ENCODE assay signal across 23 cellular contexts in the genomic region with DNA sequence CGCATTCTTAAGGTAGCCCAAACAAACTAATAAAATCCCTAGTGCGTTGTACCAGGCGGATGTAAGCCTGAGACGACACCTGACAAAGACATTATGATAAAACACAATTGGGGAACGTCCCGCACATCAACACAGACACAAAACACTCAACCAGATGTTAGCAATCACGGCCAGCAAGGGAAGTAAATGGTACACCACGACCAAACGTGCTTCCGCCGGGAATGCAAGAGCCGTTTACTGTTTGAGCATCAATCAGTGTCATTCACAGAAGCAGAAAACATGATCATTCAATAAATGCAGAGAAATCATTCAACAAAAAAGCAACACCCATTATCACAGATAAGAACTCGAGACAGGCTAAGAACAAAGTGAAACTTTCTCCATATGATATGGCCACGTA. TPM values are rescaled to one million over a fixed set of nuclear protein-coding genes. Genes with fewer than 3 reads are reported as not detected.
DNase-seq lines count a peak whose midpoint lies in the region; ATAC-seq and TF ChIP-seq lines count a peak whose summit lies in the region.
"Had no signal": no experiment of that assay in that cellular context is flagged by ENCODE, and none has a peak within 500 bp of the region (broad histone marks: within the 10 kb centered on the region; RNA-seq: fewer than 3 reads in every experiment).

No MANE protein-coding gene starts in this region.

- no peaks in the 10 kb centered on the region for H3K27me3 Mint-ChIP-seq in Caco-2 (ENCODE audit: insufficient read depth, unreplicated experiment)

- H3K4ac ChIP-seq in trophoblast cell (ENCODE audit: low read depth, low read length): no peak overlapping the region

- H3K4me1 ChIP-seq in Caco-2 (peaks cover 58% of the 10 kb centered on the region), Loucy (ENCODE audit: insufficient read depth, low read length, poor library complexity, severe bottlenecking) (peaks cover 6% of the 10 kb centered on the region), heart right ventricle (peaks cover 27 to 79% (median 53%) of the 10 kb centered on the region in 9 donors), trophoblast cell (ENCODE audit: control insufficient read depth in 1 of 2, insufficient read depth in 2 of 2, low read length in 2 of 2) (peaks cover 34 to 56% of the 10 kb centered on the region in 2 experiments), uterus (peaks cover 0 to 4% of the 10 kb centered on the region in 2 donors)
- H3K4me1 ChIP-seq: ascending aorta, foreskin keratinocyte had no signal

- no peak overlapping the region for H3K23ac ChIP-seq in trophoblast cell (ENCODE audit: low read length)

- H3K14ac ChIP-seq in trophoblast cell (ENCODE audit: low read length): no peak overlapping the region

- H2AK5ac ChIP-seq in trophoblast cell (ENCODE audit: low read length): peak overlapping the region; percentile 24

- peaks cover 11% of the 10 kb centered on the region for H3K36me3 Mint-ChIP-seq in Caco-2 (ENCODE audit: insufficient read depth, unreplicated experiment)
- H3K36me3 Mint-ChIP-seq: activated CD4-positive, alpha-beta memory T cell treated with anti-CD3 and anti-CD28 coated beads for 36 hours; activated naive CD8-positive, alpha-beta T cell had no signal

- H2AFZ ChIP-seq in Loucy (ENCODE audit: low read length): no peak overlapping the region; the same call in 1 of the 2 replicates
- H2AFZ ChIP-seq in trophoblast cell (ENCODE audit: insufficient read depth, low read length, poor library complexity): no peak overlapping the region

- no peaks in the 10 kb centered on the region for H3F3A ChIP-seq in Loucy (ENCODE audit: low read depth)

- in situ Hi-C loops in G401 (cut with HindIII; ENCODE audit: low sequenced_read_pairs): no loop called here

- H3K4me3 ChIP-seq in Caco-2 (ENCODE audit: low read depth, low read length): no peak overlapping the region
- H3K4me3 ChIP-seq in Loucy (ENCODE audit: low read length, poor library complexity, severe bottlenecking): no peak overlapping the region
- no peak overlapping the region for H3K4me3 ChIP-seq in heart right ventricle
- H3K4me3 ChIP-seq in trophoblast cell (ENCODE audit: low read depth, low read length): no peak overlapping the region
- no peak overlapping the region for H3K4me3 ChIP-seq in uterus
- H3K4me3 ChIP-seq: ascending aorta, SJSA1, spleen had no signal

- H3K9me3 ChIP-seq in Caco-2: no peaks in the 10 kb centered on the region
- H3K9me3 ChIP-seq in Loucy (ENCODE audit: insufficient read depth, low read depth, low read length): no peaks in the 10 kb centered on the region
- no peaks in the 10 kb centered on the region for H3K9me3 ChIP-seq in heart right ventricle
- peaks cover under 1% of the 10 kb centered on the region for H3K9me3 ChIP-seq in trophoblast cell (ENCODE audit: insufficient read depth, low read depth, low read length)
- no peaks in the 10 kb centered on the region for H3K9me3 ChIP-seq in uterus
- H3K9me3 ChIP-seq: ascending aorta, SJSA1, spleen had no signal

- H3K4me2 ChIP-seq in Loucy (ENCODE audit: low read depth, low read length, poor library complexity, severe bottlenecking): peak overlapping the region; percentile 33
- no peak overlapping the region for H3K4me2 ChIP-seq in trophoblast cell (ENCODE audit: low read length)

- H3K36me3 ChIP-seq in Caco-2 (ENCODE audit: control insufficient read depth, insufficient read depth, low read length) (no peaks in the 10 kb centered on the region), Loucy (ENCODE audit: insufficient read depth, low read length) (no peaks in the 10 kb centered on the region), heart right ventricle (no peaks in the 10 kb centered on the region), trophoblast cell (ENCODE audit: control insufficient read depth in 1 of 2, insufficient read depth in 2 of 2, low read length in 2 of 2) (no peaks in the 10 kb centered on the region), uterus (no peaks in the 10 kb centered on the region)
- H3K36me3 ChIP-seq: ascending aorta, SJSA1, spleen had no signal

- peak in 1 of 2 experiments; percentile 33 for DNase-seq in Caco-2
- DNase-seq in heart right ventricle: peak in 1 of 2 donors; percentile 2
- DNase-seq in trophoblast cell: no peak
- DNase-seq in uterus: no peak
- DNase-seq in G401 (ENCODE audit: low spot score): no peak
- DNase-seq: activated CD4-positive, alpha-beta memory T cell treated with anti-CD3 and anti-CD28 coated beads for 36 hours; activated CD8-positive, alpha-beta memory T cell treated with anti-CD3 and anti-CD28 coated beads, Interleukin-2, amount 50 U/mL, for 4 hours; caudate nucleus; EL; foreskin keratinocyte; hippocampal formation; immature natural killer cell; NCI-H1105 treated with DMSO at 0.1 percent for 48 hours; NCI-H2029; NCI-H226; spleen; T-helper 1 cell had no signal

- no peak overlapping the region for H4K91ac ChIP-seq in trophoblast cell (ENCODE audit: low read depth, low read length)

- no peaks in the 10 kb centered on the region for H3K9me2 ChIP-seq in Loucy (replicated peaks; ENCODE audit: low read depth, low read length)

- no peaks in the 10 kb centered on the region for H4K20me1 ChIP-seq in Loucy (ENCODE audit: insufficient read depth, low read length, poor library complexity, severe bottlenecking)

- H3K27ac ChIP-seq in heart right ventricle (peak overlapping the region in 8 of 10 donors; percentile 80 to 93 (median 88)), trophoblast cell (ENCODE audit: low read depth, low read length) (no peak overlapping the region), uterus (no peak overlapping the region)
- H3K27ac ChIP-seq: ascending aorta, foreskin keratinocyte, SJSA1 had no signal

- no peaks in the 10 kb centered on the region for H3K79me2 ChIP-seq in Loucy (ENCODE audit: insufficient read depth, low read length)
- no peaks in the 10 kb centered on the region for H3K79me2 ChIP-seq in trophoblast cell (ENCODE audit: control insufficient read depth, insufficient read depth, low read length, poor library complexity)

- no TSS peak for BruUV-seq in Caco-2 (replicated peaks; lab: Mats Ljungman, UMichigan)

- no peak overlapping the region for H2BK5ac ChIP-seq in trophoblast cell (ENCODE audit: low read depth, low read length, poor library complexity)

- H2BK12ac ChIP-seq in trophoblast cell (ENCODE audit: low read length): peak overlapping the region; percentile 48

- intact Hi-C loops in Caco-2 (cut with micrococcal nuclease; ENCODE audit: unreplicated experiment): loop anchor here (5.0 kb wide), 1 partner anchor 38 kb away; no protein-coding TSS in a partner anchor
- intact Hi-C loops in heart right ventricle (cut with DNase I): loop anchor here in 5 of 10 donors (5.0 to 10.0 kb wide), 4 partner anchors 38 to 53 kb away; no protein-coding TSS in a partner anchor
- intact Hi-C loops in uterus (cut with DNase I; ENCODE audit: low total_unique reads): no loop called here

- no peak for TF ChIP-seq POLR2A in uterus (IDR thresholded peaks at IDR 0.05)

- H3K79me1 ChIP-seq in trophoblast cell (ENCODE audit: low read length): peaks cover 41% of the 10 kb centered on the region

- no peak overlapping the region for H3K18ac ChIP-seq in trophoblast cell (ENCODE audit: low read length)

- H3K4me3 Mint-ChIP-seq in Caco-2 (ENCODE audit: unreplicated experiment): peak overlapping the region; percentile 62
- H3K4me3 Mint-ChIP-seq: activated CD4-positive, alpha-beta memory T cell treated with anti-CD3 and anti-CD28 coated beads for 36 hours; activated naive CD8-positive, alpha-beta T cell; immature natural killer cell had no signal

- peaks cover 59% of the 10 kb centered on the region for H3K4me1 Mint-ChIP-seq in Caco-2 (ENCODE audit: low read depth, unreplicated experiment)

- H3K27ac Mint-ChIP-seq in Caco-2 (ENCODE audit: unreplicated experiment): peak overlapping the region; percentile 99
- H3K27ac Mint-ChIP-seq: activated CD4-positive, alpha-beta memory T cell treated with anti-CD3 and anti-CD28 coated beads for 36 hours; immature natural killer cell had no signal

- CTCF ChIA-PET in Caco-2 (lab: Charles Lee): no interaction called here

- no peak overlapping the region for H2BK120ac ChIP-seq in trophoblast cell (ENCODE audit: insufficient read depth, low read length, poor library complexity)

- no peaks in the 10 kb centered on the region for H3K9me3 Mint-ChIP-seq in Caco-2 (ENCODE audit: unreplicated experiment)
- H3K9me3 Mint-ChIP-seq: activated CD4-positive, alpha-beta memory T cell treated with anti-CD3 and anti-CD28 coated beads for 36 hours; immature natural killer cell had no signal

- H3K27me3 ChIP-seq in Caco-2 (replicated peaks; ENCODE audit: control insufficient read depth, insufficient read depth, low read length) (no peaks in the 10 kb centered on the region), Loucy (ENCODE audit: insufficient read depth, low read length, poor library complexity, severe bottlenecking) (no peaks in the 10 kb centered on the region), heart right ventricle (no peaks in the 10 kb centered on the region), trophoblast cell (ENCODE audit: insufficient read depth, low read length) (no peaks in the 10 kb centered on the region), uterus (no peaks in the 10 kb centered on the region)
- H3K27me3 ChIP-seq: ascending aorta, SJSA1 had no signal

- H4K8ac ChIP-seq in trophoblast cell (ENCODE audit: low read depth, low read length): no peak overlapping the region

- no peak overlapping the region for H4K12ac ChIP-seq in trophoblast cell (ENCODE audit: low read depth, low read length)

- POLR2A ChIA-PET in Caco-2 (lab: Charles Lee): interaction anchor here (1.5 kb wide), 1 partner anchor 51 kb away, joined by 6 read pairs; no protein-coding TSS in a partner anchor

- TF ChIP-seq CTCF in Caco-2 (IDR thresholded peaks at IDR 0.05; ENCODE audit: insufficient read depth in 1 of 2, low read depth in 1 of 2, low read length in 1 of 2, severe bottlenecking in 1 of 2, unreplicated experiment in 1 of 2): no peak
- no peak for TF ChIP-seq CTCF in Loucy (conservative IDR thresholded peaks at IDR 0.05; ENCODE audit: low read length)
- TF ChIP-seq CTCF in heart right ventricle (IDR thresholded peaks at IDR 0.05): no peak
- TF ChIP-seq CTCF in uterus (IDR thresholded peaks at IDR 0.05): no peak

- ATAC-seq in heart right ventricle (peak in 4 of 8 donors; percentile 5 to 42 (median 19)), GM19328 (IDR thresholded peaks at IDR 0.05; ENCODE audit: unreplicated experiment) (no peak)
- ATAC-seq: esophagus mucosa, foreskin keratinocyte had no signal

- WGBS in heart right ventricle, 2 donors: 58 to 61% methylated on average over 14 of the region's 14 CpGs
- WGBS in trophoblast cell (ENCODE audit: extremely low coverage, insufficient coverage, insufficient read length): no CpG with 5 or more reads among the region's 14 CpGs

- H3K9ac ChIP-seq in Loucy (ENCODE audit: low read depth, low read length, poor library complexity, severe bottlenecking) (no peak overlapping the region), trophoblast cell (ENCODE audit: low read length) (no peak overlapping the region)

RNA-seq across cellular contexts. Expression of a gene that starts 49.4 kb away (rescaled TPM):
- total RNA-seq in Caco-2 (2022): 160 and 170 TPM in 2 replicates
- 10 to 100 TPM; 33.7 to 87.1 (median 48.8) TPM for total RNA-seq in heart right ventricle
- 10 to 100 TPM; 63.1 to 70.6 TPM for polyA plus RNA-seq in heart right ventricle
- polyA plus RNA-seq in trophoblast cell (2013): 174 and 188 TPM in 2 replicates
- total RNA-seq in uterus: 100 to 1,000 TPM in 3 of 4 donors, 10 to 100 TPM in 1; 73.0 to 223 (median 152) TPM
- 353 and 524 TPM in 2 replicates for total RNA-seq in G401 (2014; rRNA removed; shearing (Covaris generic))

Comparison
In these comparisons a context has a peak if more than half of its experiments do, and no peak if none do; other contexts are left out.
1. H3K27ac ChIP-seq: peak in heart right ventricle (8 of 10); none in trophoblast cell (single experiment) and uterus (0 of 2).